In genomic region chr7:133987582-133987981, GRCh38 we compare ENCODE assay signal across 30 cellular contexts.
"Had no signal": no experiment of that assay in that cellular context is flagged by ENCODE, and none has a peak within 500 bp of the region (broad histone marks: within the 10 kb centered on the region; RNA-seq: fewer than 3 reads in every experiment).

No MANE protein-coding gene starts in this region.

- H3K9me3 ChIP-seq: adrenal gland, body of pancreas, colonic mucosa, esophagus squamous epithelium, gastroesophageal sphincter had no signal

- DNase-seq: activated CD4-positive, alpha-beta memory T cell treated with anti-CD3 and anti-CD28 coated beads for 36 hours; activated CD4-positive, alpha-beta T cell treated with anti-CD3 and anti-CD28 coated beads for 36 hours; activated CD4-positive, alpha-beta T cell treated with anti-CD3 and anti-CD28 coated beads, Interleukin-2, amount 10 ng/mL, durations not matched to agents 24 days and 14 days; activated CD4-positive, CD25-positive, alpha-beta regulatory T cell; activated CD4-positive, CD25-positive, alpha-beta regulatory T cell treated with anti-CD3 and anti-CD28 coated beads, Interleukin-2, amount 50 U/mL, for 72 hours; activated CD8-positive, alpha-beta memory T cell treated with anti-CD3 and anti-CD28 coated beads, Interleukin-2, amount 10 ng/mL, durations not matched to agents 7 days and 5 days; activated CD8-positive, alpha-beta memory T cell treated with anti-CD3 and anti-CD28 coated beads, Interleukin-2, amount 50 U/mL, for 4 hours; activated CD8-positive, alpha-beta T cell treated with anti-CD3 and anti-CD28 coated beads, Interleukin-2, amount 10 ng/mL, durations not matched to agents 7 days and 5 days; activated effector memory CD4-positive, alpha-beta T cell treated with anti-CD3 and anti-CD28 coated beads, Interleukin-2, amount 50 U/mL, for 16 hours; activated naive CD4-positive, alpha-beta T cell treated with anti-CD3 and anti-CD28 coated beads for 36 hours; activated naive CD8-positive, alpha-beta T cell treated with anti-CD3 and anti-CD28 coated beads for 36 hours; activated naive CD8-positive, alpha-beta T cell treated with anti-CD3 and anti-CD28 coated beads, Interleukin-2, amount 50 U/mL, for 24 hours; activated T-cell treated with anti-CD3 and anti-CD28 coated beads, Interleukin-2, amount 50 U/mL, for 1 hour; activated T-cell treated with anti-CD3 and anti-CD28 coated beads, Interleukin-2, amount 50 U/mL, for 48 hours; adrenal gland; amygdala; aorta; body of pancreas; central memory CD4-positive, alpha-beta T cell; cerebellar nuclear complex; colonic mucosa; effector CD8-positive, alpha-beta T cell; esophagus squamous epithelium; foreskin melanocyte; heart right ventricle had no signal

- H3K79me2 ChIP-seq: hepatocyte had no signal

- FAIRE-seq: endometrium, endothelial cell of umbilical vein had no signal

- H3K27ac ChIP-seq: adrenal gland, body of pancreas, colonic mucosa, epithelial cell of prostate, esophagus squamous epithelium, gastroesophageal sphincter, heart right ventricle, hepatocyte had no signal

- H3K4me3 ChIP-seq: adrenal gland, body of pancreas, colonic mucosa, esophagus squamous epithelium, gastroesophageal sphincter, heart right ventricle, hepatocyte had no signal

- H3K4me1 ChIP-seq: adrenal gland, body of pancreas, colonic mucosa, esophagus squamous epithelium, gastroesophageal sphincter had no signal

- H3K36me3 ChIP-seq: adrenal gland, colonic mucosa, esophagus squamous epithelium, gastroesophageal sphincter, heart right ventricle had no signal

- ATAC-seq: activated CD4-positive, alpha-beta T cell treated with anti-CD3 and anti-CD28 coated beads for 36 hours; activated CD8-positive, alpha-beta memory T cell treated with anti-CD3 and anti-CD28 coated beads, Interleukin-2, amount 10 ng/mL, durations not matched to agents 7 days and 5 days; activated CD8-positive, alpha-beta T cell treated with anti-CD3 and anti-CD28 coated beads, Interleukin-2, amount 10 ng/mL, durations not matched to agents 7 days and 5 days; activated naive CD8-positive, alpha-beta T cell treated with anti-CD3 and anti-CD28 coated beads, Interleukin-2, amount 50 U/mL, for 24 hours; body of pancreas; gastroesophageal sphincter; heart right ventricle had no signal

- H3K4me2 ChIP-seq: hepatocyte had no signal

- H3K27me3 ChIP-seq: adrenal gland, body of pancreas, colonic mucosa, esophagus squamous epithelium, gastroesophageal sphincter, heart right ventricle, hepatocyte had no signal

- H2AFZ ChIP-seq: hepatocyte had no signal
